Comparison of ENCODE assay signal across 8 cellular contexts in the genomic region with DNA sequence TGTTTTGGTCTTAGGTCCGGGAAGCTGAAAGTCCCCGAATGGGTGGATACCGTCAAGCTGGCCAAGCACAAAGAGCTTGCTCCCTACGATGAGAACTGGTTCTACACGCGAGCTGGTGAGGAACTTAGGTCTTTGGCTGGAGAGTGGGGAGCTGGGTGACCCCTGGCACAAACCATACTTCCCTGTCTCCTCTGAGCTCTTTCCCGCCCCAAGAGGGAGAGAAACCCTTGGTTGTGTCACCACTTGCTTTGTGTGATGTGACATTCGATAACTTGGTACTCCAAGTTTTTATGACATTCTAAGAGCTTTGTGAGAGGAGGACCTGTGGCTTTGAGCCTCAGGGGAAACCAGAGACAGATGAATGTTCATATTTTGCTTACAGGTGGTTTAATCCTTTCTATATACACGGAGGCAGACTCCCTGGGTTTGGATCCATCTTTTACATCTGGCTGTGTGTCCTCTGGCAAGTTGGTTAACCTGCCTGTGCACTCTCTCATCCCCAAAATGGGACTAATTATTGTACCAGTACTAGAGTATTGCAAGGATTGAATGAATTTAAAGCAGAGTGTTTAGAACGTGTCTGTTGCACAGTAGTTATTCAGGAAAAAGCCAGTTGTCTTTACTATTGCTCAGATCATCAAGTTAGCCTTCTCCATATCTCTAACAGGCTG. TPM values are rescaled to one million over a fixed set of nuclear protein-coding genes. Genes with fewer than 3 reads are reported as not detected.
DNase-seq lines count a peak whose midpoint lies in the region; ATAC-seq and TF ChIP-seq lines count a peak whose summit lies in the region.

No MANE protein-coding gene starts in this region.

- in situ Hi-C loops in mammary epithelial cell (cut with MboI; ENCODE audit: low sequenced_read_pairs in 2 of 2) = no loop called here

- no peak for ATAC-seq in HG02610 (IDR thresholded peaks at IDR 0.05; ENCODE audit: unreplicated experiment)

- dilution Hi-C loops in mammary epithelial cell (cut with HindIII; ENCODE audit: low sequenced_read_pairs) = no loop called here

- CTCF ChIA-PET in mammary epithelial cell (lab: Charles Lee; ENCODE audit: low non-redundant PET) = no interaction called here

- BruUV-seq in mammary epithelial cell (replicated peaks; lab: Mats Ljungman, UMichigan) = TSS peak; percentile 47

- H3K9ac ChIP-seq in mammary epithelial cell (ENCODE audit: insufficient read depth, low read length) (peak overlapping the region; percentile 98), mucosa of stomach (ENCODE audit: low read length) (peak overlapping the region; percentile 94)

- H3K4me1 ChIP-seq in mammary epithelial cell (ENCODE audit: insufficient read depth, low read length) (peaks cover 30% of the 10 kb centered on the region), mucosa of stomach (ENCODE audit: control insufficient read depth, insufficient read depth, low read length) (peaks cover 37% of the 10 kb centered on the region)

- H3K27ac ChIP-seq in KOPT-K1 (ENCODE audit: low read depth, low read length, poor library complexity, severe bottlenecking) = peak overlapping the region; percentile 94
- peak overlapping the region; percentile 93 for H3K27ac ChIP-seq in mammary epithelial cell (ENCODE audit: insufficient read depth, low read depth, low read length)

- DNase-seq in AG09309 (ENCODE audit: low read depth) (no peak), mammary epithelial cell (no peak), HuH-7.5 (ENCODE audit: low spot score) (no peak), 8988T (no peak)
- no peak for DNase-seq in activated CD4-positive, CD25-positive, alpha-beta regulatory T cell treated with anti-CD3 and anti-CD28 coated beads, Interleukin-2, amount 50 U/mL, for 72 hours

- peak overlapping the region; percentile 99 for H3K4me3 ChIP-seq in AG09309 (ENCODE audit: control insufficient read depth, low read depth, low read length)
- peak overlapping the region; percentile 77 to 92 (median 84) for H3K4me3 ChIP-seq in mammary epithelial cell (replicated peaks in 1 of 3; ENCODE audit: insufficient read depth in 1 of 3, low read depth in 2 of 3, low read length in 3 of 3)
- peak overlapping the region; percentile 72 for H3K4me3 ChIP-seq in mucosa of stomach (ENCODE audit: low read length)

- H3K79me2 ChIP-seq in mammary epithelial cell (ENCODE audit: insufficient read depth, low read length) = peaks cover 61% of the 10 kb centered on the region

- peaks cover 7% of the 10 kb centered on the region for H4K20me1 ChIP-seq in mammary epithelial cell (ENCODE audit: insufficient read depth, low read length)

- TF ChIP-seq CTCF in AG09309 (IDR thresholded peaks at IDR 0.05; ENCODE audit: control insufficient read depth, insufficient read depth, low read depth, low read length, missing control alignments) (no peak), mammary epithelial cell (conservative IDR thresholded peaks at IDR 0.05 in 1 of 2, IDR thresholded peaks at IDR 0.05 in 1 of 2; ENCODE audit: extremely low read depth in 1 of 2, insufficient read depth in 1 of 2, low read depth in 1 of 2, low read length in 2 of 2) (no peak)

- no peaks in the 10 kb centered on the region for H3K27me3 ChIP-seq in mammary epithelial cell (ENCODE audit: insufficient read depth, low read length)
- H3K27me3 ChIP-seq in mucosa of stomach (ENCODE audit: control insufficient read depth, insufficient read depth, low read length) = no peaks in the 10 kb centered on the region

- intact Hi-C loops in mammary epithelial cell (cut with micrococcal nuclease) = no loop called here

- no peaks in the 10 kb centered on the region for H3K9me3 ChIP-seq in KOPT-K1 (ENCODE audit: insufficient read depth, low read length, poor library complexity, severe bottlenecking)
- H3K9me3 ChIP-seq in mammary epithelial cell (replicated peaks; ENCODE audit: insufficient read depth, low read length) = no peaks in the 10 kb centered on the region
- no peaks in the 10 kb centered on the region for H3K9me3 ChIP-seq in mucosa of stomach (ENCODE audit: control insufficient read depth, low read length)

- no peak overlapping the region for H2AFZ ChIP-seq in mammary epithelial cell (ENCODE audit: low read depth, low read length)

- H3K36me3 ChIP-seq in KOPT-K1 (ENCODE audit: insufficient read depth, low read length) = peaks cover 56% of the 10 kb centered on the region
- H3K36me3 ChIP-seq in mammary epithelial cell (ENCODE audit: insufficient read depth, low read length) = peaks cover 39% of the 10 kb centered on the region
- H3K36me3 ChIP-seq in mucosa of stomach (ENCODE audit: control insufficient read depth, insufficient read depth, low read length) = peaks cover 9% of the 10 kb centered on the region

- peak overlapping the region; percentile 87 for H3K4me2 ChIP-seq in mammary epithelial cell (ENCODE audit: insufficient read depth, low read depth, low read length)

- 10% methylated on average over 10 of the region's 10 CpGs for WGBS in mammary epithelial cell (ENCODE audit: low coverage, missing lambda C conversion rate)

RNA-seq across cellular contexts. Expression of gene RPS19, which starts 1.2 kb away (rescaled TPM):
- total RNA-seq in mammary epithelial cell = 1,000 to 10,000 TPM in 1 of 2 donors, 100 to 1,000 TPM in 1; 530 to 2,153 TPM
- polyA plus RNA-seq in mammary epithelial cell = 3,946 TPM
- polyA minus RNA-seq in mammary epithelial cell = 789 TPM

RNA-seq across cellular contexts. Expression of gene CD79A, which starts 15.8 kb away (rescaled TPM):
- under 1 TPM in 1 of 2 donors, not detected in 1; 0.40 TPM for total RNA-seq in mammary epithelial cell
- 0.08 TPM for polyA plus RNA-seq in mammary epithelial cell
- not detected for polyA minus RNA-seq in mammary epithelial cell

RNA-seq across cellular contexts. Expression of gene DMRTC2, which starts 16.4 kb away (rescaled TPM):
- not detected for total RNA-seq in mammary epithelial cell
- not detected for polyA plus RNA-seq in mammary epithelial cell
- polyA minus RNA-seq in mammary epithelial cell = not detected

RNA-seq across cellular contexts. Expression of gene LYPD4, which starts 16.8 kb away (rescaled TPM):
- not detected for total RNA-seq in mammary epithelial cell
- not detected for polyA plus RNA-seq in mammary epithelial cell
- not detected for polyA minus RNA-seq in mammary epithelial cell

RNA-seq across cellular contexts. Expression of gene ARHGEF1, which starts 21.8 kb away (rescaled TPM):
- 100 to 1,000 TPM in 1 of 2 donors, 10 to 100 TPM in 1; 45.5 to 121 TPM for total RNA-seq in mammary epithelial cell
- polyA plus RNA-seq in mammary epithelial cell = 76.4 TPM
- 53.0 TPM for polyA minus RNA-seq in mammary epithelial cell
